In genomic region chr15:101091080-101092017, GRCh38 we compare ENCODE assay signal across 10 cellular contexts.
DNase-seq lines count a peak whose midpoint lies in the region; ATAC-seq and TF ChIP-seq lines count a peak whose summit lies in the region.
"Had no signal": no experiment of that assay in that cellular context is flagged by ENCODE, and none has a peak within 500 bp of the region (broad histone marks: within the 10 kb centered on the region; RNA-seq: fewer than 3 reads in every experiment).

No MANE protein-coding gene starts in this region.

- peak overlapping the region; percentile 12; the same call in 1 of the 2 replicates for H3K18ac ChIP-seq in IMR-90 (ENCODE audit: low read depth, low read length)

- H3K4me1 ChIP-seq in IMR-90 (ENCODE audit: control insufficient read depth, insufficient read depth, low read length) (peaks cover 15% of the 10 kb centered on the region), lower lobe of right lung (peaks cover 35% of the 10 kb centered on the region), stomach smooth muscle (ENCODE audit: control insufficient read depth, insufficient read depth, low read length) (peaks cover 22% of the 10 kb centered on the region)

- no peak for TF ChIP-seq POLR2A in IMR-90 (IDR thresholded peaks at IDR 0.05; ENCODE audit: low read depth, low read length)

- H3K14ac ChIP-seq in IMR-90 (replicated peaks; ENCODE audit: low read depth, low read length): peak overlapping the region; percentile 67

- H4K8ac ChIP-seq in IMR-90 (ENCODE audit: low read depth in 2 of 2, low read length in 2 of 2): peak overlapping the region; percentile 4 to 63; a peak in 3 of 4 replicates

- no peaks in the 10 kb centered on the region; the same call in 1 of the 2 replicates for H3K27me3 ChIP-seq in IMR-90 (ENCODE audit: control insufficient read depth, insufficient read depth, low read length)
- H3K27me3 ChIP-seq in lower lobe of right lung (ENCODE audit: low read depth): no peaks in the 10 kb centered on the region
- no peaks in the 10 kb centered on the region for H3K27me3 ChIP-seq in stomach smooth muscle (ENCODE audit: control insufficient read depth in 1 of 2, insufficient read depth in 2 of 2, low read length in 2 of 2)
- H3K27me3 ChIP-seq in CD4-positive, alpha-beta T cell (ENCODE audit: control insufficient read depth, insufficient read depth, low read length): no peaks in the 10 kb centered on the region

- H4K5ac ChIP-seq in IMR-90 (ENCODE audit: low read depth, low read length): peak overlapping the region; percentile 19; the same call in 1 of the 2 replicates

- H2AK5ac ChIP-seq in IMR-90 (ENCODE audit: low read depth, low read length): peak overlapping the region; percentile 53

- peak overlapping the region; percentile 51 for H3K4me2 ChIP-seq in IMR-90 (ENCODE audit: low read depth, low read length)

- intact Hi-C loops in IMR-90 (cut with micrococcal nuclease) (no loop called here), lower lobe of right lung (cut with DNase I) (no loop called here)
- intact Hi-C loops in CD4-positive, alpha-beta T cell (cut with DNase I, micrococcal nuclease): no loop called here

- no peaks in the 10 kb centered on the region for H4K20me1 ChIP-seq in IMR-90 (ENCODE audit: insufficient read depth, low read length)

- H3K27ac Mint-ChIP-seq in CD4-positive, alpha-beta T cell: no peak overlapping the region

- peaks cover 13% of the 10 kb centered on the region; the same call in 1 of the 2 replicates for H3K9me1 ChIP-seq in IMR-90 (ENCODE audit: insufficient read depth, low read length)

- H3K4ac ChIP-seq in IMR-90 (ENCODE audit: low read depth, low read length): peak overlapping the region; percentile 14

- H2BK5ac ChIP-seq in IMR-90 (ENCODE audit: low read depth, low read length, poor library complexity, severe bottlenecking): no peak overlapping the region

- peak overlapping the region; percentile 69 for H2BK120ac ChIP-seq in IMR-90 (ENCODE audit: low read depth, low read length)

- H3K56ac ChIP-seq in IMR-90 (ENCODE audit: extremely low read depth, insufficient read depth, low read length): no peak overlapping the region; the same call in 1 of the 2 replicates

- no peak for TF ChIP-seq RAD21 in IMR-90 (IDR thresholded peaks at IDR 0.05; ENCODE audit: low read length)

- in situ Hi-C loops in IMR-90 (cut with MboI; ENCODE audit: low sequenced_read_pairs): loop anchor here (5.0 kb wide), 1 partner anchor 166 kb away; no protein-coding TSS in a partner anchor

- H3K9me3 Mint-ChIP-seq in CD4-positive, alpha-beta T cell: no peaks in the 10 kb centered on the region

- CTCF ChIA-PET in IMR-90 (lab: Yijun Ruan, JAX): interaction anchor here (0.6 to 1.7 kb wide), 2 partner anchors 15 to 30 kb away, joined by 3 to 4 read pairs; no protein-coding TSS in a partner anchor
- CTCF ChIA-PET in CD4-positive, alpha-beta T cell (lab: Charles Lee): interaction anchor here (1.8 kb wide), 1 partner anchor 165 kb away, joined by 4 read pairs; no protein-coding TSS in a partner anchor

- TF ChIP-seq CTCF in IMR-90 (conservative IDR thresholded peaks at IDR 0.05; ENCODE audit: low read depth, low read length) (no peak), lower lobe of right lung (IDR thresholded peaks at IDR 0.05) (no peak)
- no peak for TF ChIP-seq CTCF in CD4-positive, alpha-beta T cell (IDR thresholded peaks at IDR 0.05)

- no peaks in the 10 kb centered on the region for H3K4me1 Mint-ChIP-seq in CD4-positive, alpha-beta T cell (ENCODE audit: low read depth)

- peak overlapping the region; percentile 5 for H4K91ac ChIP-seq in IMR-90 (ENCODE audit: insufficient read depth, low read depth, low read length)

- H3K4me3 ChIP-seq in IMR-90 (ENCODE audit: insufficient read depth, low read depth, low read length) (no peak overlapping the region), lower lobe of right lung (no peak overlapping the region), stomach smooth muscle (ENCODE audit: low read length in 2 of 2) (no peak overlapping the region)

- no TSS peak for BruUV-seq in IMR-90 (replicated peaks; lab: Mats Ljungman, UMichigan)

- H2BK15ac ChIP-seq in IMR-90 (ENCODE audit: low read depth, low read length): peak overlapping the region; percentile 66; the same call in 1 of the 3 replicates

- H2AK9ac ChIP-seq in IMR-90 (replicated peaks; ENCODE audit: low read depth, low read length, poor library complexity): peak overlapping the region; percentile 93

- POLR2A ChIA-PET in IMR-90 (lab: Charles Lee; ENCODE audit: unreplicated experiment): no interaction called here
- POLR2A ChIA-PET in CD4-positive, alpha-beta T cell (lab: Charles Lee): no interaction called here

- dilution Hi-C loops in IMR-90 (cut with HindIII; ENCODE audit: low sequenced_read_pairs, unreplicated experiment): no loop called here

- no peaks in the 10 kb centered on the region for H3K36me3 Mint-ChIP-seq in CD4-positive, alpha-beta T cell (ENCODE audit: low read depth)

- H3K4me3 Mint-ChIP-seq in CD4-positive, alpha-beta T cell: no peak overlapping the region

- peak overlapping the region; percentile 48; the same call in 1 of the 2 replicates for H3K23ac ChIP-seq in IMR-90 (ENCODE audit: low read depth, low read length)

- DNase-seq in IMR-90: peak; percentile 77
- peak; percentile 91 to 95 for DNase-seq in dermis microvascular lymphatic vessel endothelial cell (ENCODE audit: low read depth in 2 of 2)
- no peak for DNase-seq in lower lobe of right lung
- DNase-seq in NCI-H1105 (lab: John Stamatoyannopoulos, UW): no peak
- DNase-seq in CD4-positive, alpha-beta T cell: no peak
- no peak for DNase-seq in stimulated activated CD4-positive, alpha-beta T cell treated with anti-CD3 and anti-CD28 coated beads, Interleukin-12 subunit alpha, Interleukin-12 subunit beta, amount 100 ng/mL, for 4 hours
- DNase-seq: activated T-cell treated with anti-CD3 and anti-CD28 coated beads, Interleukin-2, amount 50 U/mL, for 1 hour had no signal

- no peaks in the 10 kb centered on the region; the same call in 1 of the 2 replicates for H3K9me3 ChIP-seq in IMR-90 (ENCODE audit: control insufficient read depth, insufficient read depth, low read length)
- H3K9me3 ChIP-seq in lower lobe of right lung: no peaks in the 10 kb centered on the region
- H3K9me3 ChIP-seq in stomach smooth muscle (ENCODE audit: control insufficient read depth in 2 of 2, low read length in 2 of 2): peaks cover 0 to 2% of the 10 kb centered on the region in 2 donors
- no peaks in the 10 kb centered on the region for H3K9me3 ChIP-seq in CD4-positive, alpha-beta T cell (ENCODE audit: control insufficient read depth, low read length)

- H3K27me3 Mint-ChIP-seq in CD4-positive, alpha-beta T cell: no peaks in the 10 kb centered on the region

- ATAC-seq in IMR-90 (ENCODE audit: low read depth): peak; percentile 41
- peak; percentile 2 to 30 for ATAC-seq in lower lobe of right lung
- no peak for ATAC-seq in CD4-positive, alpha-beta T cell (ENCODE audit: poor library complexity)
- ATAC-seq in GM19467 (IDR thresholded peaks at IDR 0.05; ENCODE audit: unreplicated experiment): no peak
- ATAC-seq: Panc1 had no signal

- peak overlapping the region; percentile 91 for H2AFZ ChIP-seq in IMR-90 (replicated peaks; ENCODE audit: low read length, poor library complexity)

- 0 out of 2 replicates have a peak overlapping the region, but pooled peaks have one; percentile 1 for H3K9ac ChIP-seq in IMR-90 (ENCODE audit: low read depth, low read length)
- H3K9ac ChIP-seq in stomach smooth muscle (ENCODE audit: low read length in 2 of 2): no peak overlapping the region

- peak overlapping the region; percentile 69 for H2BK20ac ChIP-seq in IMR-90 (ENCODE audit: low read depth, low read length)

- H3K79me1 ChIP-seq in IMR-90 (ENCODE audit: low read depth in 1 of 2, low read length in 2 of 2): peaks cover 3 to 9% of the 10 kb centered on the region in 2 experiments; a peak in 2 of 4 replicates

- WGBS in IMR-90 (ENCODE audit: extremely low coverage in 2 of 2, insufficient read length in 1 of 2), 2 experiments: 22% methylated on average over 3 of the region's 20 CpGs; no CpG with 5 or more reads in 1 of the 2 experiments

- peak overlapping the region; percentile 17 for H3K27ac ChIP-seq in IMR-90 (ENCODE audit: insufficient read depth, low read length)
- peak overlapping the region; percentile 69 for H3K27ac ChIP-seq in lower lobe of right lung
- H3K27ac ChIP-seq in stomach smooth muscle (ENCODE audit: low read length): peak overlapping the region; percentile 41
- no peak overlapping the region for H3K27ac ChIP-seq in CD4-positive, alpha-beta T cell (ENCODE audit: low read depth, low read length)

- no peaks in the 10 kb centered on the region for H3K36me3 ChIP-seq in IMR-90 (ENCODE audit: control insufficient read depth, insufficient read depth, low read length)
- H3K36me3 ChIP-seq in lower lobe of right lung: no peaks in the 10 kb centered on the region
- H3K36me3 ChIP-seq in stomach smooth muscle (ENCODE audit: control insufficient read depth in 2 of 2, insufficient read depth in 2 of 2, low read length in 2 of 2): no peaks in the 10 kb centered on the region

TF ChIP-seq in IMR-90, 13 proteins besides CTCF, POLR2A, EP300 and RAD21:
- TF ChIP-seq MAZ (IDR thresholded peaks at IDR 0.05; ENCODE audit: borderline replicate concordance, low read depth, low read length) (no peak), RFX5 (IDR thresholded peaks at IDR 0.05; ENCODE audit: low read depth, low read length) (no peak), CEBPB (IDR thresholded peaks at IDR 0.05; ENCODE audit: low read depth, low read length) (no peak), MXI1 (IDR thresholded peaks at IDR 0.05; ENCODE audit: borderline replicate concordance, low read depth, low read length) (0 out of 2 replicates have a peak, but pooled peaks have one; percentile 31), SMC3 (IDR thresholded peaks at IDR 0.05; ENCODE audit: low read depth, low read length) (no peak)
TF ChIP-seq in IMR-90: peak in this region for 1.

Comparison
In these comparisons a context has a peak if more than half of its experiments do, and no peak if none do; other contexts are left out.
1. ATAC-seq: peak in IMR-90 (single experiment) and lower lobe of right lung (2 of 2); none in CD4-positive, alpha-beta T cell (single experiment) and GM19467 (single experiment).
2. DNase-seq: peak in IMR-90 (single experiment) and dermis microvascular lymphatic vessel endothelial cell (2 of 2); none in lower lobe of right lung (single experiment), NCI-H1105 (single experiment), CD4-positive, alpha-beta T cell (0 of 10) and stimulated activated CD4-positive, alpha-beta T cell treated with anti-CD3 and anti-CD28 coated beads, Interleukin-12 subunit alpha, Interleukin-12 subunit beta, amount 100 ng/mL, for 4 hours (single experiment).